ENCODE assay signal across 8 cellular contexts in genomic region chr20:35618032-35618371, GRCh38. TPM values are rescaled to one million over a fixed set of nuclear protein-coding genes. Genes with fewer than 3 reads are reported as not detected.
A peak's percentile ranks its signal among the peaks of the same experiment; 100 is the strongest.
DNase-seq lines count a peak whose midpoint lies in the region; ATAC-seq and TF ChIP-seq lines count a peak whose summit lies in the region.

No MANE protein-coding gene starts in this region.

- WGBS in psoas muscle, 3 donors = 16 to 24% (median 21%) methylated on average over 3 of the region's 3 CpGs

- peak; percentile 38 for TF ChIP-seq CTCF in DOHH2 (IDR thresholded peaks at IDR 0.05; ENCODE audit: low read depth, low read length, poor library complexity, severe bottlenecking)
- TF ChIP-seq CTCF in RWPE2 (IDR thresholded peaks at IDR 0.05; ENCODE audit: poor library complexity, severe bottlenecking) = no peak
- no peak for TF ChIP-seq CTCF in epithelial cell of esophagus (IDR thresholded peaks at IDR 0.05; ENCODE audit: insufficient read depth, low read depth, low read length, missing control alignments)
- no peak for TF ChIP-seq CTCF in psoas muscle (IDR thresholded peaks at IDR 0.05)

- ATAC-seq in RWPE2 (ENCODE audit: low read depth) (no peak), psoas muscle (no peak)

- H3K4me1 ChIP-seq in DOHH2 (ENCODE audit: control insufficient read depth, low read length) (peaks cover 50% of the 10 kb centered on the region), RWPE2 (ENCODE audit: insufficient read depth, poor library complexity, severe bottlenecking) (peaks cover 7% of the 10 kb centered on the region), psoas muscle (peaks cover 14% of the 10 kb centered on the region)

- H3K36me3 ChIP-seq in DOHH2 (ENCODE audit: control insufficient read depth, low read length) (peaks cover 8% of the 10 kb centered on the region; the same call in 1 of the 2 replicates), RWPE2 (ENCODE audit: low read depth) (peaks cover 9% of the 10 kb centered on the region; the same call in 1 of the 2 replicates), psoas muscle (ENCODE audit: insufficient read depth in 1 of 2, low read depth in 1 of 2) (peaks cover 0 to 17% of the 10 kb centered on the region in 2 donors)

- no peaks in the 10 kb centered on the region for H3K9me2 ChIP-seq in DOHH2 (replicated peaks; ENCODE audit: control insufficient read depth, low read length)

- H3K4me3 ChIP-seq in DOHH2 (ENCODE audit: low read length) = peak overlapping the region; percentile 70
- peak overlapping the region; percentile 37 for H3K4me3 ChIP-seq in RWPE2 (ENCODE audit: severe bottlenecking)
- peak overlapping the region; percentile 64 for H3K4me3 ChIP-seq in epithelial cell of esophagus (ENCODE audit: low read length)
- H3K4me3 ChIP-seq in psoas muscle = peak overlapping the region; percentile 76

- H3K9me3 ChIP-seq in DOHH2 (ENCODE audit: control insufficient read depth, insufficient read depth, low read length) (no peaks in the 10 kb centered on the region), RWPE2 (ENCODE audit: severe bottlenecking) (no peaks in the 10 kb centered on the region), psoas muscle (no peaks in the 10 kb centered on the region)

- peaks cover 10% of the 10 kb centered on the region for H3F3A ChIP-seq in DOHH2 (ENCODE audit: control insufficient read depth, insufficient read depth)

- H3K27me3 ChIP-seq in DOHH2 (ENCODE audit: control insufficient read depth, low read length) (peaks cover 9% of the 10 kb centered on the region; the same call in 1 of the 2 replicates), RWPE2 (ENCODE audit: insufficient read depth, poor library complexity, severe bottlenecking) (no peaks in the 10 kb centered on the region), psoas muscle (ENCODE audit: insufficient read depth in 3 of 3, low read length in 2 of 3) (no peaks in the 10 kb centered on the region)

- H3K79me2 ChIP-seq in DOHH2 (ENCODE audit: control insufficient read depth, low read length) = no peaks in the 10 kb centered on the region

- peak overlapping the region; percentile 77 for H3K4me2 ChIP-seq in DOHH2 (ENCODE audit: low read length)

- intact Hi-C loops in psoas muscle (cut with DNase I) = loop anchor here (5.0 kb wide), 1 partner anchor 44 kb away; the partner anchor contains the start of genes CPNE1 (in 2 of the 2) and RBM12 (in 2 of the 2)

- H3K27ac ChIP-seq in DOHH2 (ENCODE audit: low read depth, low read length) = no peak overlapping the region
- peak overlapping the region; percentile 69 for H3K27ac ChIP-seq in RWPE2 (ENCODE audit: poor library complexity, severe bottlenecking)
- H3K27ac ChIP-seq in psoas muscle = no peak overlapping the region

- no peaks in the 10 kb centered on the region for H4K20me1 ChIP-seq in DOHH2 (ENCODE audit: control insufficient read depth, insufficient read depth, low read depth, low read length)

- DNase-seq in RWPE2 (ENCODE audit: low spot score) = no peak
- DNase-seq in epithelial cell of esophagus (ENCODE audit: low read depth) = no peak
- DNase-seq in psoas muscle = no peak
- DNase-seq in SKM-1 treated with dmso at 0.1 percent for 144 hours (lab: John Stamatoyannopoulos, UW; ENCODE audit: unreplicated experiment) = no peak
- no peak for DNase-seq in H4 (ENCODE audit: low spot score)
- DNase-seq in hippocampal formation (lab: John Stamatoyannopoulos, UW) = no peak
- no peak for DNase-seq in activated CD4-positive, CD25-positive, alpha-beta regulatory T cell (lab: John Stamatoyannopoulos, UW)

RNA-seq across cellular contexts. Expression of gene SPAG4, which starts 2.4 kb away (rescaled TPM):
- 1 to 10 TPM; 1.1 to 2.1 (median 1.4) TPM for total RNA-seq in psoas muscle
- 1 to 10 TPM in 1 of 3 donors, under 1 TPM in 2; 0.49 to 1.1 (median 0.61) TPM for polyA plus RNA-seq in psoas muscle
- 0.45 TPM in 1 of 2 replicates, not detected in the other for total RNA-seq in H4 (2014; rRNA removed; shearing (Covaris generic))

RNA-seq across cellular contexts. Expression of gene CPNE1, which starts 46.7 kb away (rescaled TPM):
- total RNA-seq in psoas muscle = 10 to 100 TPM; 55.9 to 75.4 (median 67.1) TPM
- polyA plus RNA-seq in psoas muscle = 10 to 100 TPM; 59.5 to 62.1 (median 61.6) TPM
- total RNA-seq in H4 (2014; rRNA removed; shearing (Covaris generic)) = 174 and 204 TPM in 2 replicates

RNA-seq across cellular contexts. Expression of gene RBM12, which starts 46.7 kb away (rescaled TPM):
- 10 to 100 TPM; 20.8 to 61.5 (median 45.5) TPM for total RNA-seq in psoas muscle
- polyA plus RNA-seq in psoas muscle = 10 to 100 TPM in 1 of 3 donors, 1 to 10 TPM in 2; 5.3 to 22.5 (median 8.8) TPM
- 37.1 and 62.3 TPM in 2 replicates for total RNA-seq in H4 (2014; rRNA removed; shearing (Covaris generic))
